ENCODE assay signal across 18 cellular contexts in the genomic region with DNA sequence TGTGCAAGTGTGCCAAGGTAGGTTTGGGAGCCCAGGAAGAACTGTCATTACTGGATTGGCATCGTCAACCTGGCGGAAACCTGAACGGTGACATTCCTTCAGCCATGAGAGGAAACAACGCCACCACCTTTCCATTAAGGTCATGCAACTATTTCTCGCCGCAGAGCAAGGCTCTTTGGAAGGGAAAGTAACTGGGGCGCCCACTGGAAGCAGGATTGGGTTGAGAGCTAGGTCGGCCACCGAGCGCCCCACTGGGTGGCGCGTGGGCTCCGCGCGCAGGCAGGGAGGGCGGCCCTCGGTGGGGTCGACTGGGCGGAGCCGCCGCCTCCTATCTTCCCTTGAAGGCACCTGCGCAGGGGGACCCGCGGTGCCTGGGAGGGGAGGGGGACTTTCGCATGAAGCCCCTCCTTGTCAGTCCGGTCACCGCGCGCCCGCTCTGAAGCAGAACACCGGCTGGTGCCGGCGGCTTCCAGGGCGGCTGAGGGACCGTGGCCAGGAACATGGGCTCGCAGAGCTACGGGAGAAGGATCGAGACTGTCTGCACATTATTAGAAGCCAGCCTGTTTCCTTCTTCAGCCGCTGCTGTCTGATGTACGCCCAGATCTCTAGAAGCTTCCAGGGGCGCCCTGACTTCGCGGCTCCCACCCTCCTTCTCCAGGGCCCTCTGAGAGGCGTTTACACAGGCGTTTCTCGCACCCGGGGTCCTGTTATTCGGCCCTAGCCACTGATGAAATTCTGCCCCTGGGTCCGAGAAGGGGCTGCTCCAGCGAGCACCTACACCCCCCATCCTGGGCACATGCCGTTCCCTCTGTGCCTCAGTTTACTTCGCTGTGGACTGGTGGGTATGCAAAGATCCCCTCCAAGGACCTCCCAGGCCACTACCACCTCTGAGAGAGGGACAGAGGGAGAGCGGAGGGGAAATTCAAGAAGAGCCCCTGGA. TPM values are rescaled to one million over a fixed set of nuclear protein-coding genes. Genes with fewer than 3 reads are reported as not detected.
DNase-seq lines count a peak whose midpoint lies in the region; ATAC-seq and TF ChIP-seq lines count a peak whose summit lies in the region.
"Had no signal": no experiment of that assay in that cellular context is flagged by ENCODE, and none has a peak within 500 bp of the region (broad histone marks: within the 10 kb centered on the region; RNA-seq: fewer than 3 reads in every experiment).

No MANE protein-coding gene starts in this region.

- no peak for TF ChIP-seq POLR2A in testis (IDR thresholded peaks at IDR 0.05)
- TF ChIP-seq POLR2A in GM18505 (IDR thresholded peaks at IDR 0.05; ENCODE audit: borderline replicate concordance, extremely low read depth, insufficient read depth, insufficient read length), result no peak

- no peaks in the 10 kb centered on the region for H3K27me3 ChIP-seq in testis

- no peaks in the 10 kb centered on the region for H3K36me3 ChIP-seq in testis (ENCODE audit: low read depth, missing control alignments)
- H3K36me3 ChIP-seq in mucosa of descending colon (ENCODE audit: low read depth), result no peaks in the 10 kb centered on the region
- H3K36me3 ChIP-seq: gastroesophageal sphincter had no signal

- peaks cover 19% of the 10 kb centered on the region for H3K27me3 Mint-ChIP-seq in activated naive CD8-positive, alpha-beta T cell
- H3K27me3 Mint-ChIP-seq in activated naive CD8-positive, alpha-beta T cell treated with anti-CD3 and anti-CD28 coated beads for 36 hours, result peaks cover 28% of the 10 kb centered on the region

- H3K9me3 Mint-ChIP-seq in activated naive CD8-positive, alpha-beta T cell (ENCODE audit: low read depth), result no peaks in the 10 kb centered on the region
- no peaks in the 10 kb centered on the region for H3K9me3 Mint-ChIP-seq in activated naive CD8-positive, alpha-beta T cell treated with anti-CD3 and anti-CD28 coated beads for 36 hours
- H3K9me3 Mint-ChIP-seq: activated CD4-positive, alpha-beta T cell treated with anti-CD3 and anti-CD28 coated beads, Interleukin-2, amount 10 ng/mL, durations not matched to agents 24 days and 14 days; brain; neural crest cell had no signal

- H3K9me3 ChIP-seq in testis (no peaks in the 10 kb centered on the region), mucosa of descending colon (no peaks in the 10 kb centered on the region)
- H3K9me3 ChIP-seq: Caco-2, gastroesophageal sphincter had no signal

- 14 to 20% methylated on average over 22 to 53 of the region's 53 CpGs for WGBS in testis, 2 donors

- TF ChIP-seq CTCF in epithelial cell of proximal tubule (conservative IDR thresholded peaks at IDR 0.05; ENCODE audit: low read depth, low read length) (no peak), testis (IDR thresholded peaks at IDR 0.05) (no peak), mucosa of descending colon (IDR thresholded peaks at IDR 0.05) (no peak)

- H3K4me3 ChIP-seq in epithelial cell of proximal tubule (ENCODE audit: low read depth, low read length) (peak overlapping the region; percentile 26), testis (peak overlapping the region in 1 of 2 donors; percentile 2), mucosa of descending colon (no peak overlapping the region)
- H3K4me3 ChIP-seq: gastroesophageal sphincter had no signal

- peaks cover 2% of the 10 kb centered on the region for H3K36me3 Mint-ChIP-seq in activated naive CD8-positive, alpha-beta T cell
- no peaks in the 10 kb centered on the region for H3K36me3 Mint-ChIP-seq in activated naive CD8-positive, alpha-beta T cell treated with anti-CD3 and anti-CD28 coated beads for 36 hours
- H3K36me3 Mint-ChIP-seq: brain had no signal

- intact Hi-C loops in testis (cut with DNase I; ENCODE audit: low total_unique reads), result no loop called here
- intact Hi-C loops in mucosa of descending colon (cut with DNase I, micrococcal nuclease), result no loop called here

- H3K4me3 Mint-ChIP-seq in activated naive CD8-positive, alpha-beta T cell, result peak overlapping the region; percentile 32
- no peak overlapping the region for H3K4me3 Mint-ChIP-seq in activated naive CD8-positive, alpha-beta T cell treated with anti-CD3 and anti-CD28 coated beads for 36 hours
- H3K4me3 Mint-ChIP-seq: activated CD4-positive, alpha-beta T cell treated with anti-CD3 and anti-CD28 coated beads, Interleukin-2, amount 10 ng/mL, durations not matched to agents 24 days and 14 days; neural crest cell had no signal

- H3K4me1 Mint-ChIP-seq in activated naive CD8-positive, alpha-beta T cell (ENCODE audit: low read depth), result no peaks in the 10 kb centered on the region
- H3K4me1 Mint-ChIP-seq in activated naive CD8-positive, alpha-beta T cell treated with anti-CD3 and anti-CD28 coated beads for 36 hours, result no peaks in the 10 kb centered on the region
- H3K4me1 Mint-ChIP-seq: activated CD4-positive, alpha-beta T cell treated with anti-CD3 and anti-CD28 coated beads, Interleukin-2, amount 10 ng/mL, durations not matched to agents 24 days and 14 days had no signal

- DNase-seq in activated naive CD8-positive, alpha-beta T cell treated with anti-CD3 and anti-CD28 coated beads for 36 hours, result no peak
- DNase-seq in epithelial cell of proximal tubule (ENCODE audit: low read depth), result no peak
- peak; percentile 71 for DNase-seq in left kidney (ENCODE audit: low read depth, low spot score)
- peak; percentile 17 for DNase-seq in testis
- no peak for DNase-seq in mucosa of descending colon
- DNase-seq in SW 1271 (lab: John Stamatoyannopoulos, UW), result no peak
- DNase-seq: activated CD4-positive, alpha-beta T cell treated with anti-CD3 and anti-CD28 coated beads, Interleukin-2, amount 10 ng/mL, durations not matched to agents 24 days and 14 days; Karpas-422; NCI-H187; NCI-H510A had no signal

- H3K27ac ChIP-seq in testis, result no peak overlapping the region
- H3K27ac ChIP-seq: gastroesophageal sphincter had no signal

- H3K27ac Mint-ChIP-seq in activated naive CD8-positive, alpha-beta T cell, result no peak overlapping the region
- H3K27ac Mint-ChIP-seq in activated naive CD8-positive, alpha-beta T cell treated with anti-CD3 and anti-CD28 coated beads for 36 hours, result no peak overlapping the region
- H3K27ac Mint-ChIP-seq: activated CD4-positive, alpha-beta T cell treated with anti-CD3 and anti-CD28 coated beads, Interleukin-2, amount 10 ng/mL, durations not matched to agents 24 days and 14 days had no signal

- H3K4me1 ChIP-seq in testis (no peaks in the 10 kb centered on the region), mucosa of descending colon (ENCODE audit: low read depth) (no peaks in the 10 kb centered on the region)
- H3K4me1 ChIP-seq: Caco-2 had no signal

- no peak for ATAC-seq in mucosa of descending colon
- ATAC-seq in GM18505 (IDR thresholded peaks at IDR 0.05; ENCODE audit: unreplicated experiment), result no peak
- ATAC-seq: gastroesophageal sphincter had no signal

RNA-seq across cellular contexts. Expression of gene MAL, which starts 27.3 kb away (rescaled TPM):
- total RNA-seq in activated naive CD8-positive, alpha-beta T cell treated with anti-CD3 and anti-CD28 coated beads for 36 hours, result 10 to 100 TPM; 50.8 to 52.9 TPM
- 28.5 and 63.8 TPM in 2 replicates for total RNA-seq in epithelial cell of proximal tubule
- under 1 TPM; 0.62 to 0.79 TPM for total RNA-seq in testis
- 1.3 TPM for polyA plus RNA-seq in testis (ENCODE audit: insufficient read depth, low read depth, low replicate concordance)
- total RNA-seq in mucosa of descending colon, result 10 to 100 TPM in 1 of 3 donors, 1 to 10 TPM in 2; 1.4 to 28.8 (median 2.8) TPM
- total RNA-seq: Caco-2, H4, RPMI7951 had no signal

Comparison
In these comparisons a context has a peak if more than half of its experiments do, and no peak if none do; other contexts are left out.
1. DNase-seq: peak in left kidney (single experiment) and testis (single experiment); none in activated naive CD8-positive, alpha-beta T cell treated with anti-CD3 and anti-CD28 coated beads for 36 hours (single experiment), epithelial cell of proximal tubule (single experiment), mucosa of descending colon (0 of 3) and SW 1271 (0 of 2).